ENCODE assay signal across 20 cellular contexts in genomic region chr2:127058246-127058580, GRCh38. TPM values are rescaled to one million over a fixed set of nuclear protein-coding genes. Genes with fewer than 3 reads are reported as not detected.
DNase-seq lines count a peak whose midpoint lies in the region; ATAC-seq and TF ChIP-seq lines count a peak whose summit lies in the region.
"Had no signal": no experiment of that assay in that cellular context is flagged by ENCODE, and none has a peak within 500 bp of the region (broad histone marks: within the 10 kb centered on the region; RNA-seq: fewer than 3 reads in every experiment).

No MANE protein-coding gene starts in this region.

- no peak for ATAC-seq in central memory CD8-positive, alpha-beta T cell (replicated peaks; ENCODE audit: extremely low read depth, poor library complexity, severe bottlenecking)
- no peak for ATAC-seq in stimulated activated effector memory CD8-positive, alpha-beta T cell treated with anti-CD3 and anti-CD28 coated beads, Interleukin-12 subunit alpha, Interleukin-12 subunit beta, amount 100 ng/mL, for 72 hours
- no peak for ATAC-seq in foreskin keratinocyte

- TF ChIP-seq CTCF in endothelial cell (IDR thresholded peaks at IDR 0.05; ENCODE audit: unreplicated experiment) (no peak), foreskin keratinocyte (conservative IDR thresholded peaks at IDR 0.05) (no peak)

- no peaks in the 10 kb centered on the region for H3K27me3 Mint-ChIP-seq in central memory CD8-positive, alpha-beta T cell
- H3K27me3 Mint-ChIP-seq in endothelial cell (ENCODE audit: unreplicated experiment): peaks cover 40% of the 10 kb centered on the region
- H3K27me3 Mint-ChIP-seq: B cell; CD4-positive, alpha-beta memory T cell had no signal

- peaks cover 23% of the 10 kb centered on the region for H3K4me1 Mint-ChIP-seq in central memory CD8-positive, alpha-beta T cell
- peaks cover 13% of the 10 kb centered on the region for H3K4me1 Mint-ChIP-seq in stimulated activated effector memory CD8-positive, alpha-beta T cell treated with anti-CD3 and anti-CD28 coated beads, Interleukin-12 subunit alpha, Interleukin-12 subunit beta, amount 100 ng/mL, for 72 hours
- H3K4me1 Mint-ChIP-seq in endothelial cell (ENCODE audit: unreplicated experiment): peaks cover 47% of the 10 kb centered on the region
- H3K4me1 Mint-ChIP-seq: B cell had no signal

- peak; percentile 62 for DNase-seq in DMS 273 treated with DMSO at 0.1 percent for 48 hours (lab: John Stamatoyannopoulos, UW)
- no peak for DNase-seq in DMS 273 (lab: John Stamatoyannopoulos, UW; ENCODE audit: unreplicated experiment)
- peak; percentile 86 for DNase-seq in NOMO-1 treated with dmso at 0.1 percent for 144 hours (lab: John Stamatoyannopoulos, UW; ENCODE audit: unreplicated experiment)
- DNase-seq in central memory CD8-positive, alpha-beta T cell (ENCODE audit: low spot score in 2 of 2): no peak
- no peak for DNase-seq in stimulated activated effector memory CD8-positive, alpha-beta T cell treated with anti-CD3 and anti-CD28 coated beads, Interleukin-12 subunit alpha, Interleukin-12 subunit beta, amount 100 ng/mL, for 72 hours (ENCODE audit: low spot score in 2 of 2)
- DNase-seq in NCI-H1436 (lab: John Stamatoyannopoulos, UW): no peak
- DNase-seq in endothelial cell (ENCODE audit: low spot score): no peak
- no peak for DNase-seq in foreskin keratinocyte
- DNase-seq: Calu3, DMS79 treated with DMSO at 0.1 percent for 48 hours, GM23248, NCI-H1048, NCI-H146, NCI-H2081, NCI-H2227 treated with DMSO at 0.1 percent for 48 hours, NCI-H524, SHP77 treated with DMSO at 0.1 percent for 48 hours had no signal

- no peaks in the 10 kb centered on the region for H3K4me1 ChIP-seq in foreskin keratinocyte

- H3K9me3 Mint-ChIP-seq in central memory CD8-positive, alpha-beta T cell: no peaks in the 10 kb centered on the region
- H3K9me3 Mint-ChIP-seq in stimulated activated effector memory CD8-positive, alpha-beta T cell treated with anti-CD3 and anti-CD28 coated beads, Interleukin-12 subunit alpha, Interleukin-12 subunit beta, amount 100 ng/mL, for 72 hours: no peaks in the 10 kb centered on the region
- H3K9me3 Mint-ChIP-seq in endothelial cell (ENCODE audit: unreplicated experiment): no peaks in the 10 kb centered on the region
- H3K9me3 Mint-ChIP-seq: CD4-positive, alpha-beta memory T cell had no signal

- H3K27ac ChIP-seq in foreskin keratinocyte: no peak overlapping the region
- H3K27ac ChIP-seq: 22Rv1, GM23248 had no signal

- no peaks in the 10 kb centered on the region for H3K27me3 ChIP-seq in foreskin keratinocyte

- peaks cover 11% of the 10 kb centered on the region for H3K36me3 Mint-ChIP-seq in central memory CD8-positive, alpha-beta T cell (ENCODE audit: insufficient read depth)
- peaks cover 54% of the 10 kb centered on the region for H3K36me3 Mint-ChIP-seq in stimulated activated effector memory CD8-positive, alpha-beta T cell treated with anti-CD3 and anti-CD28 coated beads, Interleukin-12 subunit alpha, Interleukin-12 subunit beta, amount 100 ng/mL, for 72 hours
- H3K36me3 Mint-ChIP-seq in endothelial cell (ENCODE audit: low read depth, unreplicated experiment): peaks cover 36% of the 10 kb centered on the region

- H3K4me3 Mint-ChIP-seq in central memory CD8-positive, alpha-beta T cell: no peak overlapping the region
- no peak overlapping the region for H3K4me3 Mint-ChIP-seq in stimulated activated effector memory CD8-positive, alpha-beta T cell treated with anti-CD3 and anti-CD28 coated beads, Interleukin-12 subunit alpha, Interleukin-12 subunit beta, amount 100 ng/mL, for 72 hours
- no peak overlapping the region for H3K4me3 Mint-ChIP-seq in endothelial cell (ENCODE audit: unreplicated experiment)
- H3K4me3 Mint-ChIP-seq: B cell; CD4-positive, alpha-beta memory T cell had no signal

- peak overlapping the region; percentile 81 for H3K27ac Mint-ChIP-seq in central memory CD8-positive, alpha-beta T cell (ENCODE audit: low read depth)
- H3K27ac Mint-ChIP-seq in stimulated activated effector memory CD8-positive, alpha-beta T cell treated with anti-CD3 and anti-CD28 coated beads, Interleukin-12 subunit alpha, Interleukin-12 subunit beta, amount 100 ng/mL, for 72 hours: peak overlapping the region; percentile 51
- no peak overlapping the region for H3K27ac Mint-ChIP-seq in endothelial cell (ENCODE audit: unreplicated experiment)
- H3K27ac Mint-ChIP-seq: B cell; CD4-positive, alpha-beta memory T cell had no signal

RNA-seq across cellular contexts. Expression of gene BIN1, which starts 48.7 kb away (rescaled TPM):
- total RNA-seq in endothelial cell (ENCODE audit: unreplicated experiment) (182 TPM), foreskin keratinocyte (30.6 and 30.8 TPM in 2 replicates)
- polyA plus RNA-seq in foreskin keratinocyte: 29.4 and 31.0 TPM in 2 replicates

Comparison
In these comparisons a context has a peak if more than half of its experiments do, and no peak if none do; other contexts are left out.
1. DNase-seq: peak in DMS 273 treated with DMSO at 0.1 percent for 48 hours (single experiment) and NOMO-1 treated with dmso at 0.1 percent for 144 hours (single experiment); none in DMS 273 (single experiment), central memory CD8-positive, alpha-beta T cell (0 of 2), stimulated activated effector memory CD8-positive, alpha-beta T cell treated with anti-CD3 and anti-CD28 coated beads, Interleukin-12 subunit alpha, Interleukin-12 subunit beta, amount 100 ng/mL, for 72 hours (0 of 2), NCI-H1436 (single experiment), endothelial cell (single experiment) and foreskin keratinocyte (0 of 2).